ENCODE assay signal across 10 cellular contexts in genomic region chr6:81075974-81076373, GRCh38.
DNase-seq lines count a peak whose midpoint lies in the region; ATAC-seq and TF ChIP-seq lines count a peak whose summit lies in the region.
"Had no signal": no experiment of that assay in that cellular context is flagged by ENCODE, and none has a peak within 500 bp of the region (broad histone marks: within the 10 kb centered on the region; RNA-seq: fewer than 3 reads in every experiment).

No MANE protein-coding gene starts in this region.

- H3K4me1 ChIP-seq in Loucy (ENCODE audit: insufficient read depth, low read length, poor library complexity, severe bottlenecking) (peaks cover 5% of the 10 kb centered on the region), osteoblast (ENCODE audit: insufficient read depth, low read length) (no peaks in the 10 kb centered on the region)

- H3K27ac Mint-ChIP-seq in endothelial cell (ENCODE audit: unreplicated experiment) = no peak overlapping the region
- H3K27ac Mint-ChIP-seq in activated CD4-positive, alpha-beta T cell treated with anti-CD3 and anti-CD28 coated beads, Interleukin-2, amount 10 ng/mL, durations not matched to agents 7 days and 5 days = no peak overlapping the region

- no peaks in the 10 kb centered on the region for H3K9me3 Mint-ChIP-seq in endothelial cell (ENCODE audit: unreplicated experiment)
- H3K9me3 Mint-ChIP-seq in activated CD4-positive, alpha-beta T cell treated with anti-CD3 and anti-CD28 coated beads, Interleukin-2, amount 10 ng/mL, durations not matched to agents 7 days and 5 days = peaks cover 1% of the 10 kb centered on the region

- H3K36me3 ChIP-seq in Loucy (ENCODE audit: insufficient read depth, low read length) (no peaks in the 10 kb centered on the region), osteoblast (ENCODE audit: insufficient read depth, low read length) (no peaks in the 10 kb centered on the region)

- no peaks in the 10 kb centered on the region for H3K9me2 ChIP-seq in Loucy (replicated peaks; ENCODE audit: low read depth, low read length)

- H3K4me2 ChIP-seq in Loucy (ENCODE audit: low read depth, low read length, poor library complexity, severe bottlenecking) = no peak overlapping the region
- no peak overlapping the region for H3K4me2 ChIP-seq in osteoblast (ENCODE audit: insufficient read depth, low read length)

- no peaks in the 10 kb centered on the region for H3F3A ChIP-seq in Loucy (ENCODE audit: low read depth)

- H3K4me1 Mint-ChIP-seq in endothelial cell (ENCODE audit: unreplicated experiment) = no peaks in the 10 kb centered on the region
- no peaks in the 10 kb centered on the region for H3K4me1 Mint-ChIP-seq in activated CD4-positive, alpha-beta T cell treated with anti-CD3 and anti-CD28 coated beads, Interleukin-2, amount 10 ng/mL, durations not matched to agents 7 days and 5 days

- POLR2A ChIA-PET in activated CD4-positive, alpha-beta T cell treated with anti-CD3 and anti-CD28 coated beads, Interleukin-2, amount 10 ng/mL, durations not matched to agents 7 days and 5 days (lab: Charles Lee) = no interaction called here

- CTCF ChIA-PET in activated CD4-positive, alpha-beta T cell treated with anti-CD3 and anti-CD28 coated beads, Interleukin-2, amount 10 ng/mL, durations not matched to agents 7 days and 5 days (lab: Charles Lee) = no interaction called here

- H3K4me3 ChIP-seq in Loucy (ENCODE audit: low read length, poor library complexity, severe bottlenecking) (no peak overlapping the region), osteoblast (ENCODE audit: insufficient read depth, low read length) (no peak overlapping the region)

- H3K9me3 ChIP-seq in Loucy (ENCODE audit: insufficient read depth, low read depth, low read length) (no peaks in the 10 kb centered on the region), osteoblast (ENCODE audit: low read depth, low read length) (no peaks in the 10 kb centered on the region)

- H3K27me3 Mint-ChIP-seq in endothelial cell (ENCODE audit: unreplicated experiment) = no peaks in the 10 kb centered on the region
- no peaks in the 10 kb centered on the region for H3K27me3 Mint-ChIP-seq in activated CD4-positive, alpha-beta T cell treated with anti-CD3 and anti-CD28 coated beads, Interleukin-2, amount 10 ng/mL, durations not matched to agents 7 days and 5 days

- DNase-seq in NCI-H1417 (lab: John Stamatoyannopoulos, UW) = peak in 2 of 3 experiments; percentile 15 to 37
- no peak for DNase-seq in NCI-H1417 treated with DMSO at 0.1 percent for 48 hours (lab: John Stamatoyannopoulos, UW)
- DNase-seq in endothelial cell (ENCODE audit: low spot score) = peak; percentile 14
- DNase-seq in osteoblast (ENCODE audit: insufficient read length, low spot score, missing footprints) = peak; percentile 4
- no peak for DNase-seq in OCI-M2 (lab: John Stamatoyannopoulos, UW; ENCODE audit: unreplicated experiment)
- no peak for DNase-seq in activated CD4-positive, alpha-beta T cell treated with anti-CD3 and anti-CD28 coated beads, Interleukin-2, amount 10 ng/mL, durations not matched to agents 7 days and 5 days
- DNase-seq: activated CD8-positive, alpha-beta memory T cell treated with anti-CD3 and anti-CD28 coated beads, Interleukin-2, amount 50 U/mL, for 48 hours; NCI-H1436 treated with DMSO at 0.1 percent for 48 hours had no signal

- no peak overlapping the region for H3K27ac ChIP-seq in osteoblast (ENCODE audit: low read depth, low read length)

- no peaks in the 10 kb centered on the region for H3K79me2 ChIP-seq in Loucy (ENCODE audit: insufficient read depth, low read length)
- no peaks in the 10 kb centered on the region for H3K79me2 ChIP-seq in osteoblast (ENCODE audit: insufficient read depth, low read length)

- no peaks in the 10 kb centered on the region for H3K36me3 Mint-ChIP-seq in endothelial cell (ENCODE audit: low read depth, unreplicated experiment)
- no peaks in the 10 kb centered on the region for H3K36me3 Mint-ChIP-seq in activated CD4-positive, alpha-beta T cell treated with anti-CD3 and anti-CD28 coated beads, Interleukin-2, amount 10 ng/mL, durations not matched to agents 7 days and 5 days (ENCODE audit: low read depth)

- H3K27me3 ChIP-seq in Loucy (ENCODE audit: insufficient read depth, low read length, poor library complexity, severe bottlenecking) (no peaks in the 10 kb centered on the region), osteoblast (ENCODE audit: insufficient read depth, low read length) (no peaks in the 10 kb centered on the region)

- TF ChIP-seq CTCF in Loucy (conservative IDR thresholded peaks at IDR 0.05; ENCODE audit: low read length) = peak; percentile 90
- peak; percentile 40 for TF ChIP-seq CTCF in endothelial cell (IDR thresholded peaks at IDR 0.05; ENCODE audit: unreplicated experiment)
- peak; percentile 68 for TF ChIP-seq CTCF in osteoblast (IDR thresholded peaks at IDR 0.05; ENCODE audit: extremely low read depth, low read depth, low read length)

- H3K4me3 Mint-ChIP-seq in endothelial cell (ENCODE audit: unreplicated experiment) = no peak overlapping the region
- H3K4me3 Mint-ChIP-seq in activated CD4-positive, alpha-beta T cell treated with anti-CD3 and anti-CD28 coated beads, Interleukin-2, amount 10 ng/mL, durations not matched to agents 7 days and 5 days = no peak overlapping the region

- H4K20me1 ChIP-seq in Loucy (ENCODE audit: insufficient read depth, low read length, poor library complexity, severe bottlenecking) (no peaks in the 10 kb centered on the region), osteoblast (ENCODE audit: insufficient read depth, low read length) (no peaks in the 10 kb centered on the region)

- no peak for ATAC-seq in GM19023 (IDR thresholded peaks at IDR 0.05; ENCODE audit: unreplicated experiment)

- H2AFZ ChIP-seq in Loucy (ENCODE audit: low read length) (peak overlapping the region; percentile 69), osteoblast (ENCODE audit: low read length) (peak overlapping the region; percentile 44)

- no peak overlapping the region for H3K9ac ChIP-seq in Loucy (ENCODE audit: low read depth, low read length, poor library complexity, severe bottlenecking)

Comparison
In these comparisons a context has a peak if more than half of its experiments do, and no peak if none do; other contexts are left out.
1. DNase-seq: peak in NCI-H1417 (2 of 3), endothelial cell (single experiment) and osteoblast (single experiment); none in NCI-H1417 treated with DMSO at 0.1 percent for 48 hours (single experiment), OCI-M2 (single experiment) and activated CD4-positive, alpha-beta T cell treated with anti-CD3 and anti-CD28 coated beads, Interleukin-2, amount 10 ng/mL, durations not matched to agents 7 days and 5 days (single experiment).
2. CTCF ChIP-seq: peak in every context shown above with its lines; median percentile 90 in Loucy; 68 in osteoblast; 40 in endothelial cell.